Comparison of ENCODE assay signal across 16 cellular contexts in genomic region chr10:44065788-44066075, GRCh38.
DNase-seq lines count a peak whose midpoint lies in the region; ATAC-seq, FAIRE-seq and TF ChIP-seq lines count a peak whose summit lies in the region.
"Had no signal": no experiment of that assay in that cellular context is flagged by ENCODE, and none has a peak within 500 bp of the region (broad histone marks: within the 10 kb centered on the region; RNA-seq: fewer than 3 reads in every experiment).

No MANE protein-coding gene starts in this region.

- 33 to 34% methylated on average over 1 to 2 of the region's 4 CpGs for WGBS in gastroesophageal sphincter (ENCODE audit: low coverage in 1 of 2), 2 donors

- no peak overlapping the region for H3K4me3 Mint-ChIP-seq in brain
- H3K4me3 Mint-ChIP-seq: CD14-positive monocyte, H9 had no signal

- H3K27me3 ChIP-seq in gastroesophageal sphincter (no peaks in the 10 kb centered on the region), rectal smooth muscle tissue (ENCODE audit: control insufficient read depth, insufficient read depth, low read length) (no peaks in the 10 kb centered on the region)

- no peaks in the 10 kb centered on the region for H3K9me3 Mint-ChIP-seq in brain
- H3K9me3 Mint-ChIP-seq: H9 had no signal

- H3K9ac ChIP-seq in rectal smooth muscle tissue (ENCODE audit: low read length) = no peak overlapping the region

- TF ChIP-seq EP300 in gastroesophageal sphincter (IDR thresholded peaks at IDR 0.05) = no peak

- H3K27ac ChIP-seq in gastroesophageal sphincter (peak overlapping the region in 3 of 4 donors; percentile 54 to 60 (median 58)), rectal smooth muscle tissue (ENCODE audit: low read depth, low read length) (peak overlapping the region; percentile 55)

- TF ChIP-seq POLR2A in gastroesophageal sphincter (IDR thresholded peaks at IDR 0.05) = no peak

- peak overlapping the region in 3 of 5 experiments; percentile 30 to 47 (median 35) for H3K27ac Mint-ChIP-seq in brain
- H3K27ac Mint-ChIP-seq: H9 had no signal

- H3K4me1 Mint-ChIP-seq in brain = peaks cover 28% of the 10 kb centered on the region
- H3K4me1 Mint-ChIP-seq: CD14-positive monocyte had no signal

- H3K36me3 ChIP-seq in gastroesophageal sphincter (no peaks in the 10 kb centered on the region), rectal smooth muscle tissue (ENCODE audit: control insufficient read depth, insufficient read depth, low read length) (no peaks in the 10 kb centered on the region)

- H3K4me1 ChIP-seq in gastroesophageal sphincter (peaks cover 6 to 63% (median 23%) of the 10 kb centered on the region in 3 donors), rectal smooth muscle tissue (ENCODE audit: control insufficient read depth, insufficient read depth, low read length) (peaks cover 42% of the 10 kb centered on the region)

- H3K9me3 ChIP-seq in gastroesophageal sphincter = no peaks in the 10 kb centered on the region

- no peak for DNase-seq in urothelium cell line (ENCODE audit: low spot score)
- no peak for DNase-seq in GM20000 (ENCODE audit: low spot score)
- DNase-seq: COR-L47, DMS153, H9, NCI-H187, NCI-H526 treated with DMSO at 0.1 percent for 48 hours, SHP77 treated with DMSO at 0.1 percent for 48 hours had no signal

- ATAC-seq in gastroesophageal sphincter = peak; percentile 26
- ATAC-seq in HG03175 (IDR thresholded peaks at IDR 0.05; ENCODE audit: unreplicated experiment) = no peak
- no peak for ATAC-seq in GM19395 (IDR thresholded peaks at IDR 0.05; ENCODE audit: unreplicated experiment)

- no peaks in the 10 kb centered on the region for H3K36me3 Mint-ChIP-seq in brain
- H3K36me3 Mint-ChIP-seq: CD14-positive monocyte had no signal

- FAIRE-seq in urothelium cell line (lab: Jason Lieb, UNC) = peak; percentile 94
- FAIRE-seq: GM12892, RCC 7860 had no signal

- TF ChIP-seq CTCF in brain (conservative IDR thresholded peaks at IDR 0.05) = no peak
- no peak for TF ChIP-seq CTCF in gastroesophageal sphincter (IDR thresholded peaks at IDR 0.05)
- TF ChIP-seq CTCF in GM20000 (IDR thresholded peaks at IDR 0.05; ENCODE audit: extremely low read depth, missing control alignments) = no peak

- H3K4me3 ChIP-seq in gastroesophageal sphincter (no peak overlapping the region), rectal smooth muscle tissue (ENCODE audit: low read length) (no peak overlapping the region)

- peaks cover 4% of the 10 kb centered on the region for H3K27me3 Mint-ChIP-seq in brain
